ENCODE assay signal across 20 cellular contexts in genomic region chr3:53152316-53152715, GRCh38.
"Had no signal": no experiment of that assay in that cellular context is flagged by ENCODE, and none has a peak within 500 bp of the region (broad histone marks: within the 10 kb centered on the region; RNA-seq: fewer than 3 reads in every experiment).

No MANE protein-coding gene starts in this region.

- H3K4me3 ChIP-seq: body of pancreas, smooth muscle cell, transverse colon had no signal

- DNase-seq: activated CD4-positive, alpha-beta T cell treated with anti-CD3 and anti-CD28 coated beads for 4 hours; activated CD4-positive, alpha-beta T cell treated with anti-CD3 and anti-CD28 coated beads, Interleukin-2, amount 50 U/mL, for 48 hours; activated CD4-positive, CD25-positive, alpha-beta regulatory T cell; activated effector memory CD4-positive, alpha-beta T cell treated with Interleukin-2 at 50 U/mL for 16 hours; activated naive CD4-positive, alpha-beta T cell treated with anti-CD3 and anti-CD28 coated beads for 36 hours; activated T-cell treated with anti-CD3 and anti-CD28 coated beads, Interleukin-2, amount 50 U/mL, for 72 hours; effector CD4-positive, alpha-beta T cell; foreskin fibroblast; nucleus accumbens; stimulated activated CD4-positive, alpha-beta T cell treated with anti-CD3 and anti-CD28 coated beads, Interleukin-15, amount 100 ng/mL, for 24 hours; stimulated activated CD4-positive, alpha-beta T cell treated with anti-CD3 and anti-CD28 coated beads, Interleukin-2, amount 100 ng/mL, for 48 hours; stimulated activated CD8-positive, alpha-beta memory T cell treated with anti-CD3 and anti-CD28 coated beads, Interleukin-4, amount 100 ng/mL, for 48 hours; stimulated activated naive B cell treated with anti-CD40 and anti-IgM and Interleukin-4, amounts not matched to agents 10 μg/mL and 1 μg/mL and 100 μg/mL, for 72 hours; T1000; transverse colon had no signal

- ATAC-seq: activated T-cell treated with anti-CD3 and anti-CD28 coated beads, Interleukin-2, amount 50 U/mL, for 72 hours; body of pancreas; left lobe of liver; natural killer cell treated with Interleukin-12 subunit alpha and Interleukin-12 subunit beta and Interleukin-15 and Interleukin-18, amount 100 ng/mL, for 72 hours; sciatic nerve; stimulated activated naive B cell treated with anti-CD40 and anti-IgM and Interleukin-4, amounts not matched to agents 10 μg/mL and 1 μg/mL and 100 μg/mL, for 72 hours had no signal

- H3K9me3 ChIP-seq: body of pancreas, transverse colon had no signal

- H3K27ac ChIP-seq: transverse colon had no signal

- H3K36me3 ChIP-seq: transverse colon had no signal

- H3K27me3 ChIP-seq: body of pancreas had no signal
